In genomic region chr2:238938460-238939055, GRCh38 we compare ENCODE assay signal across 11 cellular contexts.
DNase-seq lines count a peak whose midpoint lies in the region; ATAC-seq, FAIRE-seq and TF ChIP-seq lines count a peak whose summit lies in the region.
"Had no signal": no experiment of that assay in that cellular context is flagged by ENCODE, and none has a peak within 500 bp of the region (broad histone marks: within the 10 kb centered on the region; RNA-seq: fewer than 3 reads in every experiment).

No MANE protein-coding gene starts in this region.

- H3K4me1 ChIP-seq in pancreas = no peaks in the 10 kb centered on the region

- peak; percentile 13 to 83 (median 62) for ATAC-seq in pancreas
- ATAC-seq in HG03460 (IDR thresholded peaks at IDR 0.05; ENCODE audit: unreplicated experiment) = no peak
- ATAC-seq: natural killer cell treated with Interleukin-12 subunit alpha and Interleukin-12 subunit beta and Interleukin-15 and Interleukin-18, amount 100 ng/mL, for 72 hours had no signal

- H3K27ac Mint-ChIP-seq in immature natural killer cell = no peak overlapping the region
- no peak overlapping the region for H3K27ac Mint-ChIP-seq in activated naive CD8-positive, alpha-beta T cell treated with anti-CD3 and anti-CD28 coated beads for 36 hours
- H3K27ac Mint-ChIP-seq: natural killer cell treated with Interleukin-12 subunit alpha and Interleukin-12 subunit beta and Interleukin-15 and Interleukin-18, amount 100 ng/mL, for 72 hours had no signal

- no peak for FAIRE-seq in pancreas (lab: Jason Lieb, UNC)

- in situ Hi-C loops in GM13976 (cut with MboI; ENCODE audit: low sequenced_read_pairs, unreplicated experiment) = no loop called here

- peaks cover 2 to 4% (median 3%) of the 10 kb centered on the region in 3 donors for H3K27me3 Mint-ChIP-seq in immature natural killer cell (ENCODE audit: low read depth in 3 of 3)
- no peaks in the 10 kb centered on the region for H3K27me3 Mint-ChIP-seq in activated naive CD8-positive, alpha-beta T cell treated with anti-CD3 and anti-CD28 coated beads for 36 hours

- DNase-seq in AG08395 (ENCODE audit: low spot score) = peak; percentile 98
- peak; percentile 65 for DNase-seq in NCI-H446 treated with DMSO at 0.1 percent for 48 hours (lab: John Stamatoyannopoulos, UW)
- DNase-seq in fibroblast of the conjunctiva (ENCODE audit: low read depth) = peak; percentile 85
- peak in 4 of 6 donors; percentile 25 to 43 (median 34) for DNase-seq in pancreas
- DNase-seq in immature natural killer cell = no peak
- DNase-seq in activated naive CD8-positive, alpha-beta T cell treated with anti-CD3 and anti-CD28 coated beads for 36 hours = no peak
- no peak for DNase-seq in GM13976 (ENCODE audit: low spot score)
- DNase-seq: cerebellar nuclear complex had no signal

- no peaks in the 10 kb centered on the region for H3K9me3 Mint-ChIP-seq in immature natural killer cell
- H3K9me3 Mint-ChIP-seq in activated naive CD8-positive, alpha-beta T cell treated with anti-CD3 and anti-CD28 coated beads for 36 hours = no peaks in the 10 kb centered on the region
- H3K9me3 Mint-ChIP-seq: natural killer cell treated with Interleukin-12 subunit alpha and Interleukin-12 subunit beta and Interleukin-15 and Interleukin-18, amount 100 ng/mL, for 72 hours had no signal

- no peak overlapping the region for H3K4me3 ChIP-seq in pancreas

- H3K4me3 Mint-ChIP-seq in immature natural killer cell = no peak overlapping the region
- H3K4me3 Mint-ChIP-seq in activated naive CD8-positive, alpha-beta T cell treated with anti-CD3 and anti-CD28 coated beads for 36 hours = no peak overlapping the region
- H3K4me3 Mint-ChIP-seq: natural killer cell treated with Interleukin-12 subunit alpha and Interleukin-12 subunit beta and Interleukin-15 and Interleukin-18, amount 100 ng/mL, for 72 hours had no signal

- no peaks in the 10 kb centered on the region for H3K36me3 Mint-ChIP-seq in immature natural killer cell
- no peaks in the 10 kb centered on the region for H3K36me3 Mint-ChIP-seq in activated naive CD8-positive, alpha-beta T cell treated with anti-CD3 and anti-CD28 coated beads for 36 hours
- H3K36me3 Mint-ChIP-seq: natural killer cell treated with Interleukin-12 subunit alpha and Interleukin-12 subunit beta and Interleukin-15 and Interleukin-18, amount 100 ng/mL, for 72 hours had no signal

- no peaks in the 10 kb centered on the region for H3K36me3 ChIP-seq in pancreas

- WGBS in pancreas, 2 donors = 64 to 73% methylated on average over 20 of the region's 20 CpGs

- H3K27me3 ChIP-seq in pancreas = no peaks in the 10 kb centered on the region

- TF ChIP-seq CTCF in pancreas (IDR thresholded peaks at IDR 0.05) (no peak), GM13976 (IDR thresholded peaks at IDR 0.05; ENCODE audit: borderline replicate concordance, control extremely low read depth, extremely low read depth, insufficient read depth, missing control alignments) (no peak)

- H3K27ac ChIP-seq in pancreas = no peak overlapping the region
- H3K27ac ChIP-seq: C4-2B had no signal

- intact Hi-C loops in pancreas (cut with DNase I) = no loop called here

- no peaks in the 10 kb centered on the region for H3K9me3 ChIP-seq in pancreas

- no peaks in the 10 kb centered on the region for H3K4me1 Mint-ChIP-seq in immature natural killer cell
- no peaks in the 10 kb centered on the region for H3K4me1 Mint-ChIP-seq in activated naive CD8-positive, alpha-beta T cell treated with anti-CD3 and anti-CD28 coated beads for 36 hours

Comparison
In these comparisons a context has a peak if more than half of its experiments do, and no peak if none do; other contexts are left out.
1. DNase-seq: peak in AG08395 (single experiment), NCI-H446 treated with DMSO at 0.1 percent for 48 hours (single experiment), fibroblast of the conjunctiva (single experiment) and pancreas (4 of 6); none in immature natural killer cell (0 of 3), activated naive CD8-positive, alpha-beta T cell treated with anti-CD3 and anti-CD28 coated beads for 36 hours (single experiment) and GM13976 (single experiment).